12 cellular contexts compared by ENCODE assay signal in genomic region chr3:71244153-71245051, GRCh38.
DNase-seq lines count a peak whose midpoint lies in the region; ATAC-seq and TF ChIP-seq lines count a peak whose summit lies in the region.
"Had no signal": no experiment of that assay in that cellular context is flagged by ENCODE, and none has a peak within 500 bp of the region (broad histone marks: within the 10 kb centered on the region; RNA-seq: fewer than 3 reads in every experiment).

No MANE protein-coding gene starts in this region.

- peaks cover 6% of the 10 kb centered on the region for H3K36me3 Mint-ChIP-seq in memory B cell

- DNase-seq in NCI-H748 (lab: John Stamatoyannopoulos, UW; ENCODE audit: unreplicated experiment) = peak; percentile 5
- DNase-seq in NCI-H748 treated with DMSO at 0.1 percent for 48 hours (lab: John Stamatoyannopoulos, UW) = no peak
- DNase-seq in choroid plexus epithelial cell (ENCODE audit: low read depth) = peak; percentile 84
- DNase-seq in memory B cell (ENCODE audit: low spot score in 2 of 2) = no peak
- peak; percentile 75 to 83 for DNase-seq in tibial artery
- no peak for DNase-seq in NCI-H1092 (lab: John Stamatoyannopoulos, UW)
- DNase-seq in T-helper 9 cell = no peak
- DNase-seq: activated effector memory CD4-positive, alpha-beta T cell treated with anti-CD3 and anti-CD28 coated beads, Interleukin-2, amount 50 U/mL, for 16 hours; T-helper 1 cell had no signal

- ATAC-seq in memory B cell (ENCODE audit: low read depth) = no peak
- ATAC-seq in HG02571 (IDR thresholded peaks at IDR 0.05; ENCODE audit: unreplicated experiment) = no peak

- H3K4me1 ChIP-seq in tibial artery = peaks cover 0 to 71% (median 42%) of the 10 kb centered on the region in 4 donors

- peak overlapping the region; percentile 11 for H3K27ac Mint-ChIP-seq in memory B cell

- H3K4me1 Mint-ChIP-seq in memory B cell = peaks cover 21% of the 10 kb centered on the region

- intact Hi-C loops in tibial artery (cut with DNase I; ENCODE audit: low total_unique reads) = loop anchor here (5.0 to 10.0 kb wide), 3 partner anchors 60 to 112 kb away; no protein-coding TSS in a partner anchor

- H3K4me3 ChIP-seq in choroid plexus epithelial cell (ENCODE audit: low read depth, low read length) (peak overlapping the region; percentile 49), tibial artery (peak overlapping the region; percentile 52 to 54)
- H3K4me3 ChIP-seq: skin epidermis had no signal

- no peaks in the 10 kb centered on the region for H3K36me3 ChIP-seq in tibial artery

- no peaks in the 10 kb centered on the region for H3K9me3 Mint-ChIP-seq in memory B cell

- no peaks in the 10 kb centered on the region for H3K27me3 ChIP-seq in tibial artery

- no peaks in the 10 kb centered on the region for H3K9me3 ChIP-seq in tibial artery

- H3K27me3 Mint-ChIP-seq in memory B cell = no peaks in the 10 kb centered on the region

- TF ChIP-seq CTCF in choroid plexus epithelial cell (conservative IDR thresholded peaks at IDR 0.05; ENCODE audit: low read depth, low read length) (no peak), tibial artery (IDR thresholded peaks at IDR 0.05) (peak in 1 of 2 experiments; percentile 9)

- peak overlapping the region; percentile 80 to 86 for H3K27ac ChIP-seq in tibial artery
- H3K27ac ChIP-seq: HL-60, skin epidermis had no signal

- H3K4me3 Mint-ChIP-seq in memory B cell = no peak overlapping the region

Comparison
In these comparisons a context has a peak if more than half of its experiments do, and no peak if none do; other contexts are left out.
1. DNase-seq: peak in NCI-H748 (single experiment), choroid plexus epithelial cell (single experiment) and tibial artery (2 of 2); none in NCI-H748 treated with DMSO at 0.1 percent for 48 hours (single experiment), memory B cell (0 of 2), NCI-H1092 (single experiment) and T-helper 9 cell (single experiment).